Comparison of ENCODE assay signal across 2 cellular contexts in genomic region chr1:234582626-234583354, GRCh38.
TF ChIP-seq lines count a peak whose summit lies in the region.

No MANE protein-coding gene starts in this region.

TF ChIP-seq in liver, 16 proteins besides CTCF, POLR2A, EP300 and RAD21:
- TF ChIP-seq ZBTB33 (IDR thresholded peaks at IDR 0.05) (no peak), HNF4A (conservative IDR thresholded peaks at IDR 0.05) (no peak), SP1 (IDR thresholded peaks at IDR 0.05) (no peak), FOXA2 (IDR thresholded peaks at IDR 0.05) (no peak)

TF ChIP-seq in HepG2, 621 proteins besides CTCF, POLR2A, EP300 and RAD21 (continued from another document):
- TF ChIP-seq PRDM10 (CRISPR knock-in tag; IDR thresholded peaks at IDR 0.05; ENCODE audit: low read depth) (no peak), PAWR (CRISPR knock-in tag; IDR thresholded peaks at IDR 0.05; ENCODE audit: borderline replicate concordance) (no peak), ZNF607 (CRISPR knock-in tag; IDR thresholded peaks at IDR 0.05; ENCODE audit: borderline replicate concordance) (no peak)
- TF ChIP-seq, protein P1, sequence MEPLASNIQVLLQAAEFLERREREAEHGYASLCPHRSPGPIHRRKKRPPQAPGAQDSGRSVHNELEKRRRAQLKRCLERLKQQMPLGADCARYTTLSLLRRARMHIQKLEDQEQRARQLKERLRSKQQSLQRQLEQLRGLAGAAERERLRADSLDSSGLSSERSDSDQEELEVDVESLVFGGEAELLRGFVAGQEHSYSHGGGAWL (CRISPR knock-in tag; IDR thresholded peaks at IDR 0.05): no peak
